In genomic region chr17:53900951-53901350, GRCh38 we compare ENCODE assay signal across 35 cellular contexts.
"Had no signal": no experiment of that assay in that cellular context is flagged by ENCODE, and none has a peak within 500 bp of the region (broad histone marks: within the 10 kb centered on the region; RNA-seq: fewer than 3 reads in every experiment).

No MANE protein-coding gene starts in this region.

- H3K36me3 ChIP-seq: MG63 had no signal

- H3K9me3 ChIP-seq: MG63 had no signal

- H3K4me3 ChIP-seq: MG63 had no signal

- H3K27me3 ChIP-seq: MG63 had no signal

- DNase-seq: Karpas-422, MG63, MM.1S, MV-4-11, NCI-H1048, NCI-H1092, NCI-H1092 treated with DMSO at 0.1 percent for 48 hours, NCI-H1105, NCI-H1105 treated with DMSO at 0.1 percent for 48 hours, NCI-H1417, NCI-H1417 treated with DMSO at 0.1 percent for 48 hours, NCI-H1436, NCI-H1436 treated with DMSO at 0.1 percent for 48 hours, NCI-H146, NCI-H1694, NCI-H1694 treated with DMSO at 0.1 percent for 48 hours, NCI-H187, NCI-H187 treated with DMSO at 0.1 percent for 48 hours, NCI-H1930, NCI-H2029, NCI-H2029 treated with DMSO at 0.1 percent for 48 hours, NCI-H2081, NCI-H2081 treated with DMSO at 0.1 percent for 48 hours, NCI-H2107, NCI-H2171, NCI-H2171 treated with DMSO at 0.1 percent for 48 hours, NCI-H2227 treated with DMSO at 0.1 percent for 48 hours, NCI-H226, NCI-H345, NCI-H446, NCI-H446 treated with DMSO at 0.1 percent for 48 hours, NCI-H510A, NCI-H510A treated with DMSO at 0.1 percent for 48 hours, NCI-H524, NCI-H524 treated with DMSO at 0.1 percent for 48 hours had no signal
